ENCODE assay signal across 18 cellular contexts in genomic region chr16:49827806-49828428, GRCh38. TPM values are rescaled to one million over a fixed set of nuclear protein-coding genes. Genes with fewer than 3 reads are reported as not detected.
DNase-seq lines count a peak whose midpoint lies in the region; ATAC-seq and TF ChIP-seq lines count a peak whose summit lies in the region.
"Had no signal": no experiment of that assay in that cellular context is flagged by ENCODE, and none has a peak within 500 bp of the region (broad histone marks: within the 10 kb centered on the region; RNA-seq: fewer than 3 reads in every experiment).

No MANE protein-coding gene starts in this region.

- H3K36me3 Mint-ChIP-seq in chondrocyte (ENCODE audit: low read depth) (no peaks in the 10 kb centered on the region), type B pancreatic cell (peaks cover 9% of the 10 kb centered on the region)
- H3K36me3 Mint-ChIP-seq: stimulated activated memory B cell treated with anti-CD40 and anti-IgM and Interleukin-4, amounts not matched to agents 10 μg/mL and 1 μg/mL and 100 μg/mL, for 72 hours had no signal

- H3K4me3 Mint-ChIP-seq in chondrocyte (ENCODE audit: unreplicated experiment) (peak overlapping the region; percentile 46), type B pancreatic cell (peak overlapping the region; percentile 53)
- H3K4me3 Mint-ChIP-seq: stimulated activated memory B cell treated with anti-CD40 and anti-IgM and Interleukin-4, amounts not matched to agents 10 μg/mL and 1 μg/mL and 100 μg/mL, for 72 hours had no signal

- H3K4me1 ChIP-seq in heart right ventricle, result peaks cover 23 to 82% (median 53%) of the 10 kb centered on the region in 9 donors

- no peak overlapping the region for H3K4me3 ChIP-seq in heart right ventricle

- H3K9me3 ChIP-seq in heart right ventricle, result no peaks in the 10 kb centered on the region
- H3K9me3 ChIP-seq: SK-N-SH had no signal

- H3K36me3 ChIP-seq in heart right ventricle, result no peaks in the 10 kb centered on the region

- TF ChIP-seq CTCF in chondrocyte (IDR thresholded peaks at IDR 0.05), result no peak
- no peak for TF ChIP-seq CTCF in heart right ventricle (IDR thresholded peaks at IDR 0.05)
- TF ChIP-seq CTCF in type B pancreatic cell (conservative IDR thresholded peaks at IDR 0.05), result no peak

- WGBS in heart right ventricle, 2 donors, result 52 to 53% methylated on average over 8 of the region's 8 CpGs

- DNase-seq in chondrocyte (ENCODE audit: low spot score) (no peak), heart right ventricle (peak in 1 of 2 donors; percentile 40), pons (ENCODE audit: low spot score) (peak; percentile 17), type B pancreatic cell (ENCODE audit: extremely low spot score, unreplicated experiment) (no peak), NCI-H510A treated with DMSO at 0.1 percent for 48 hours (lab: John Stamatoyannopoulos, UW) (no peak), NCI-H128 (lab: John Stamatoyannopoulos, UW; ENCODE audit: unreplicated experiment) (no peak)
- DNase-seq: activated CD4-positive, alpha-beta T cell treated with anti-CD3 and anti-CD28 coated beads for 1 hour; activated gamma-delta T cell treated with Interleukin-2 at 50 U/mL for 16 hours; HCEC 1CT; hypothalamus; NCI-H1092 treated with DMSO at 0.1 percent for 48 hours; NCI-H748 treated with DMSO at 0.1 percent for 48 hours; PC-3; posterior cingulate gyrus; SK-N-SH had no signal

- H3K9me3 Mint-ChIP-seq in chondrocyte (ENCODE audit: low read depth) (no peaks in the 10 kb centered on the region), type B pancreatic cell (no peaks in the 10 kb centered on the region)
- H3K9me3 Mint-ChIP-seq: stimulated activated memory B cell treated with anti-CD40 and anti-IgM and Interleukin-4, amounts not matched to agents 10 μg/mL and 1 μg/mL and 100 μg/mL, for 72 hours had no signal

- H3K27ac Mint-ChIP-seq in chondrocyte (ENCODE audit: unreplicated experiment) (peak overlapping the region; percentile 85), type B pancreatic cell (peak overlapping the region; percentile 37)
- H3K27ac Mint-ChIP-seq: stimulated activated memory B cell treated with anti-CD40 and anti-IgM and Interleukin-4, amounts not matched to agents 10 μg/mL and 1 μg/mL and 100 μg/mL, for 72 hours had no signal

- peak in 7 of 8 donors; percentile 20 to 57 (median 48) for ATAC-seq in heart right ventricle
- ATAC-seq in HG03139 (IDR thresholded peaks at IDR 0.05; ENCODE audit: unreplicated experiment), result no peak
- ATAC-seq: PC-3; stimulated activated memory B cell treated with anti-CD40 and anti-IgM and Interleukin-4, amounts not matched to agents 10 μg/mL and 1 μg/mL and 100 μg/mL, for 72 hours had no signal

- H3K4me1 Mint-ChIP-seq in chondrocyte (ENCODE audit: low read depth) (peaks cover 42% of the 10 kb centered on the region), type B pancreatic cell (ENCODE audit: unreplicated experiment) (peaks cover 66% of the 10 kb centered on the region)
- H3K4me1 Mint-ChIP-seq: stimulated activated memory B cell treated with anti-CD40 and anti-IgM and Interleukin-4, amounts not matched to agents 10 μg/mL and 1 μg/mL and 100 μg/mL, for 72 hours had no signal

- intact Hi-C loops in heart right ventricle (cut with DNase I), result no loop called here

- H3K27me3 Mint-ChIP-seq in chondrocyte (ENCODE audit: low read depth) (no peaks in the 10 kb centered on the region), type B pancreatic cell (no peaks in the 10 kb centered on the region)

- H3K27ac ChIP-seq in heart right ventricle, result peak overlapping the region; percentile 8 to 85 (median 64)
- H3K27ac ChIP-seq: KMS-11 had no signal

- no peaks in the 10 kb centered on the region for H3K27me3 ChIP-seq in heart right ventricle

RNA-seq across cellular contexts. Expression of gene ZNF423, which starts 28.0 kb away (rescaled TPM):
- total RNA-seq in chondrocyte, result 4.7 to 7.9 TPM (median 5.0 TPM) in 3 replicates
- total RNA-seq in heart right ventricle, result 10 to 100 TPM in 2 of 10 donors, 1 to 10 TPM in 8; 4.2 to 10.6 (median 7.4) TPM
- polyA plus RNA-seq in heart right ventricle, result 1 to 10 TPM; 2.6 to 2.9 TPM
- 6.1 and 72.6 TPM in 2 replicates for total RNA-seq in type B pancreatic cell (ENCODE audit: low replicate concordance)
- total RNA-seq: PC-3 had no signal
